ENCODE assay signal across 1 cellular context in genomic region chr2:204272089-204272488, GRCh38.
A peak's percentile ranks its signal among the peaks of the same experiment; 100 is the strongest.
TF ChIP-seq lines count a peak whose summit lies in the region.

No MANE protein-coding gene starts in this region.

TF ChIP-seq in GM23338, 12 proteins besides CTCF, POLR2A, EP300 and RAD21:
- TF ChIP-seq ZNF462 (CRISPR knock-in tag; IDR thresholded peaks at IDR 0.05) (0 out of 2 replicates have a peak, but pooled peaks have one; percentile 32), ZNF114 (CRISPR knock-in tag; IDR thresholded peaks at IDR 0.05) (no peak; the same call in 1 of the 2 replicates)
